23 cellular contexts compared by ENCODE assay signal in the genomic region with DNA sequence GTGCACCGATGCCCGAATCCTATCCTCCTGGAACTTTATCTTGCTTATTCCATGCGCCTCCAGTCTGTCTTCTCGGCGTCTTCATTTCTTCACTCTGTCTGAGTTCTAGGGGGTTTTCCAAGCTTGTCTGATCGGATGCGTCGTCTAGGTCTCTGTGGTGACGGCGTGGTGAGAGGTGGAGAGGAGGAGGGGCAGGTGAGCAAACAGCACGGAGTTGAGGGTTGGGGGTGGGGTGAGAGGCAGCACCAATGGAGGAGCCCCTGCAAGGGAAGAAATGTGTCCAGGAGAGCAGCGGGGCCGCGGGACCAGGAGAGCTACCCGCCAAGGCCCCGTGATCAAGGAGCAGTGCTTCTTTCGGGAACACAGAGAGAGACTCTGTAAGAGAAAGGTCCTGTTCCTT.
"Had no signal": no experiment of that assay in that cellular context is flagged by ENCODE, and none has a peak within 500 bp of the region (broad histone marks: within the 10 kb centered on the region; RNA-seq: fewer than 3 reads in every experiment).

No MANE protein-coding gene starts in this region.

- H3K4me3 ChIP-seq: colonic mucosa, heart right ventricle, left ventricle myocardium inferior, lower lobe of right lung, pancreas, right lobe of liver, stomach had no signal

- H3K36me3 Mint-ChIP-seq: immature natural killer cell; stimulated activated memory B cell treated with anti-CD40 and anti-IgM and Interleukin-4, amounts not matched to agents 10 μg/mL and 1 μg/mL and 100 μg/mL, for 72 hours had no signal

- H3K9me3 ChIP-seq: colonic mucosa, heart right ventricle, left ventricle myocardium inferior, lower lobe of right lung, neutrophil, pancreas, right lobe of liver, stomach had no signal

- H3K27me3 ChIP-seq: colonic mucosa, right lobe of liver had no signal

- H3K36me3 ChIP-seq: colonic mucosa, heart right ventricle, left ventricle myocardium inferior, lower lobe of right lung, neutrophil, pancreas, right lobe of liver, stomach had no signal

- H3K4me1 Mint-ChIP-seq: immature natural killer cell; nephron; stimulated activated memory B cell treated with anti-CD40 and anti-IgM and Interleukin-4, amounts not matched to agents 10 μg/mL and 1 μg/mL and 100 μg/mL, for 72 hours had no signal

- H3K9me3 Mint-ChIP-seq: immature natural killer cell had no signal

- H3K27ac ChIP-seq: colonic mucosa, heart right ventricle, left ventricle myocardium inferior, lower lobe of right lung, neutrophil, pancreas, right lobe of liver, stomach had no signal

- H3K27ac Mint-ChIP-seq: immature natural killer cell; nephron; progenitor cell of endocrine pancreas; stimulated activated memory B cell treated with anti-CD40 and anti-IgM and Interleukin-4, amounts not matched to agents 10 μg/mL and 1 μg/mL and 100 μg/mL, for 72 hours had no signal

- H3K4me3 Mint-ChIP-seq: immature natural killer cell; nephron; stimulated activated memory B cell treated with anti-CD40 and anti-IgM and Interleukin-4, amounts not matched to agents 10 μg/mL and 1 μg/mL and 100 μg/mL, for 72 hours had no signal

- ATAC-seq: heart right ventricle; left cardiac atrium; pancreas; right lobe of liver; stimulated activated memory B cell treated with anti-CD40 and anti-IgM and Interleukin-4, amounts not matched to agents 10 μg/mL and 1 μg/mL and 100 μg/mL, for 72 hours had no signal

- H3K4me1 ChIP-seq: colonic mucosa, heart right ventricle, left ventricle myocardium inferior, lower lobe of right lung, pancreas, right lobe of liver had no signal

- DNase-seq: caudate nucleus; colonic mucosa; dermis blood vessel endothelial cell; effector CD4-positive, alpha-beta T cell; heart right ventricle; immature natural killer cell; kidney; left cardiac atrium; left ventricle myocardium inferior; lower lobe of right lung; mesenchymal stem cell; midbrain; pancreas; stimulated activated CD4-positive, alpha-beta T cell treated with anti-CD3 and anti-CD28 coated beads, Interleukin-1b, Interleukin-23, amount 100 ng/mL, for 48 hours; stimulated activated CD4-positive, alpha-beta T cell treated with anti-CD3 and anti-CD28 coated beads, Interleukin-4, amount 100 ng/mL, for 24 hours; stomach; substantia nigra; trophoblast cell had no signal
